Comparison of ENCODE assay signal across 20 cellular contexts in the genomic region with DNA sequence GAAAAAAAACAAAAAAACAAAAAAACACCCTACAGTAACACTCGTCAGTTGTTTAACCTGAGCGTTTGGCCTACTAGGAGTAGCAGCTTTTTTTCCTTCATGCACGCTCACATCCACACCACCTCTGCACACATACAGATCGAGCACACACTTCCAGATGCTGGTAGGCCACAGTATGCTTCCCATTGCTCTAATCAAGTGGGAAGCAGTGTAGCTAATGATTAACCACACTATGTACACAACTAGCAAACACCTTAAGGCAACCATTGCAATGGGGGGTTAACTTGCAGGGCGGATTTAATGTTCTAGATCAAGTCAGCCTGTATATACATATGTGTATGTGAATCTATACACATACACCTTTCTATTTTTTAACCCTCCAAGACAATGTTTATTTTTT.
A peak's percentile ranks its signal among the peaks of the same experiment; 100 is the strongest.
DNase-seq lines count a peak whose midpoint lies in the region; ATAC-seq, FAIRE-seq and TF ChIP-seq lines count a peak whose summit lies in the region.
"Had no signal": no experiment of that assay in that cellular context is flagged by ENCODE, and none has a peak within 500 bp of the region (broad histone marks: within the 10 kb centered on the region; RNA-seq: fewer than 3 reads in every experiment).

No MANE protein-coding gene starts in this region.

- H3K36me3 ChIP-seq in mammary epithelial cell (ENCODE audit: insufficient read depth, low read length) = peaks cover 63% of the 10 kb centered on the region
- H3K36me3 ChIP-seq in HepG2 (replicated peaks in 1 of 2; ENCODE audit: control insufficient read depth in 1 of 2, insufficient read depth in 2 of 2, low read length in 2 of 2) = peaks cover 8 to 47% of the 10 kb centered on the region in 2 experiments
- no peaks in the 10 kb centered on the region for H3K36me3 ChIP-seq in colonic mucosa
- H3K36me3 ChIP-seq in OCI-LY7 (ENCODE audit: insufficient read depth, low read length) = no peaks in the 10 kb centered on the region

- FAIRE-seq in HepG2 (lab: Jason Lieb, UNC) = peak; percentile 82
- FAIRE-seq: HTR-8/SVneo had no signal

- H3K9me3 Mint-ChIP-seq in MCF 10A (ENCODE audit: unreplicated experiment) = no peaks in the 10 kb centered on the region
- no peaks in the 10 kb centered on the region for H3K9me3 Mint-ChIP-seq in type B pancreatic cell

- H4K20me1 ChIP-seq in mammary epithelial cell (ENCODE audit: insufficient read depth, low read length) (no peaks in the 10 kb centered on the region), HepG2 (ENCODE audit: insufficient read depth, low read length) (no peaks in the 10 kb centered on the region), OCI-LY7 (ENCODE audit: insufficient read depth, low read length) (no peaks in the 10 kb centered on the region)
- H4K20me1 ChIP-seq: BLaER1 treated with 17β-estradiol and CSF1 and Interleukin-3, amounts not matched to agents 10 nM and 100 nM had no signal

- TF ChIP-seq EP300 in HepG2 (IDR thresholded peaks at IDR 0.05; ENCODE audit: low read depth in 2 of 2, low read length in 2 of 2) (no peak), HepG2 (CRISPR knock-in tag; IDR thresholded peaks at IDR 0.05; ENCODE audit: borderline replicate concordance) (no peak)

- no peak for TF ChIP-seq CTCF in MCF 10A (IDR thresholded peaks at IDR 0.05; ENCODE audit: unreplicated experiment)
- TF ChIP-seq CTCF in mammary epithelial cell (conservative IDR thresholded peaks at IDR 0.05 in 1 of 2, IDR thresholded peaks at IDR 0.05 in 1 of 2; ENCODE audit: extremely low read depth in 1 of 2, insufficient read depth in 1 of 2, low read depth in 1 of 2, low read length in 2 of 2) = no peak
- TF ChIP-seq CTCF in HepG2 (CRISPR knock-in tag; IDR thresholded peaks at IDR 0.05) = no peak
- no peak for TF ChIP-seq CTCF in type B pancreatic cell (conservative IDR thresholded peaks at IDR 0.05)
- no peak for TF ChIP-seq CTCF in colonic mucosa (IDR thresholded peaks at IDR 0.05)
- no peak for TF ChIP-seq CTCF in OCI-LY7 (conservative IDR thresholded peaks at IDR 0.05; ENCODE audit: low read length)

- intact Hi-C loops in MCF 10A (cut with micrococcal nuclease) = no loop called here
- intact Hi-C loops in mammary epithelial cell (cut with micrococcal nuclease) = no loop called here
- intact Hi-C loops in HepG2 (cut with micrococcal nuclease; ENCODE audit: unreplicated experiment) = loop anchor here (2.0 kb wide), 1 partner anchor 29 kb away; no protein-coding TSS in a partner anchor
- intact Hi-C loops in colonic mucosa (cut with DNase I) = no loop called here
- intact Hi-C loops in OCI-LY7 (cut with micrococcal nuclease; ENCODE audit: unreplicated experiment) = no loop called here

- H3K4me1 ChIP-seq in mammary epithelial cell (ENCODE audit: insufficient read depth, low read length) = no peaks in the 10 kb centered on the region
- peaks cover 79% of the 10 kb centered on the region for H3K4me1 ChIP-seq in HepG2 (ENCODE audit: insufficient read depth, low read length)
- no peaks in the 10 kb centered on the region for H3K4me1 ChIP-seq in colonic mucosa
- no peaks in the 10 kb centered on the region for H3K4me1 ChIP-seq in OCI-LY7 (ENCODE audit: insufficient read depth, low read length, poor library complexity, severe bottlenecking)
- H3K4me1 ChIP-seq: HAP-1 had no signal

- H3K4me3 ChIP-seq in mammary epithelial cell (replicated peaks in 1 of 3; ENCODE audit: insufficient read depth in 1 of 3, low read depth in 2 of 3, low read length in 3 of 3) (no peak overlapping the region), HepG2 (replicated peaks in 1 of 3; ENCODE audit: insufficient read depth in 1 of 3, low read depth in 2 of 3, low read length in 3 of 3) (no peak overlapping the region), colonic mucosa (no peak overlapping the region), OCI-LY7 (ENCODE audit: low read depth, low read length, poor library complexity, severe bottlenecking) (no peak overlapping the region)
- H3K4me3 ChIP-seq: BLaER1 treated with 17β-estradiol and CSF1 and Interleukin-3, amounts not matched to agents 10 nM and 100 nM; HAP-1; PC-9; SJSA1 had no signal

- H3K9me3 ChIP-seq in mammary epithelial cell (replicated peaks; ENCODE audit: insufficient read depth, low read length) = no peaks in the 10 kb centered on the region
- H3K9me3 ChIP-seq in HepG2 (ENCODE audit: low read length) = no peaks in the 10 kb centered on the region
- H3K9me3 ChIP-seq in colonic mucosa = no peaks in the 10 kb centered on the region
- H3K9me3 ChIP-seq in OCI-LY7 (ENCODE audit: low read length) = no peaks in the 10 kb centered on the region
- H3K9me3 ChIP-seq: BLaER1 treated with 17β-estradiol and CSF1 and Interleukin-3, amounts not matched to agents 10 nM and 100 nM; HAP-1; SJSA1 had no signal

- ATAC-seq in HepG2 = peak; percentile 70

- dilution Hi-C loops in mammary epithelial cell (cut with HindIII; ENCODE audit: low sequenced_read_pairs) = no loop called here

- H3K4me1 Mint-ChIP-seq in MCF 10A (ENCODE audit: insufficient read depth, unreplicated experiment) (peaks cover 21% of the 10 kb centered on the region), type B pancreatic cell (ENCODE audit: unreplicated experiment) (peaks cover 3% of the 10 kb centered on the region)

- BruUV-seq in MCF 10A (replicated peaks; lab: Mats Ljungman, UMichigan) (no TSS peak), mammary epithelial cell (replicated peaks; lab: Mats Ljungman, UMichigan) (no TSS peak), HepG2 (replicated peaks; lab: Mats Ljungman, UMichigan) (TSS peak; percentile 2), OCI-LY7 (replicated peaks; lab: Mats Ljungman, UMichigan) (no TSS peak)

- H3K9me2 ChIP-seq in OCI-LY7 (ENCODE audit: insufficient read depth, low read length) = no peaks in the 10 kb centered on the region

- peaks cover 88% of the 10 kb centered on the region for H3K36me3 Mint-ChIP-seq in MCF 10A (ENCODE audit: insufficient read depth, unreplicated experiment)
- peaks cover 8% of the 10 kb centered on the region for H3K36me3 Mint-ChIP-seq in type B pancreatic cell

- no peak for TF ChIP-seq RAD21 in HepG2 (CRISPR knock-in tag; IDR thresholded peaks at IDR 0.05)

- H3K27ac Mint-ChIP-seq in MCF 10A (ENCODE audit: low read depth, unreplicated experiment) (peak overlapping the region; percentile 87), type B pancreatic cell (no peak overlapping the region)

- no peak overlapping the region for H3K4me3 Mint-ChIP-seq in MCF 10A (ENCODE audit: unreplicated experiment)
- peak overlapping the region; percentile 6 for H3K4me3 Mint-ChIP-seq in type B pancreatic cell

- H3K79me2 ChIP-seq in mammary epithelial cell (ENCODE audit: insufficient read depth, low read length) = peaks cover 23% of the 10 kb centered on the region
- no peaks in the 10 kb centered on the region for H3K79me2 ChIP-seq in HepG2 (ENCODE audit: insufficient read depth, low read length)
- no peaks in the 10 kb centered on the region for H3K79me2 ChIP-seq in OCI-LY7 (ENCODE audit: insufficient read depth, low read depth, low read length)

- DNase-seq in MCF 10A (ENCODE audit: unreplicated experiment) (no peak), mammary epithelial cell (no peak), SW480 (ENCODE audit: low spot score) (peak; percentile 55), HepG2 (ENCODE audit: low spot score) (peak; percentile 74), type B pancreatic cell (ENCODE audit: extremely low spot score, unreplicated experiment) (no peak), colonic mucosa (no peak), pons (ENCODE audit: low spot score) (no peak), OCI-LY7 (ENCODE audit: low spot score) (no peak)
- DNase-seq: EL, MV-4-11, NCI-H1417, NCI-H1930, NCI-H446, NCI-H748 treated with DMSO at 0.1 percent for 48 hours, PC-9 had no signal

- no peak overlapping the region for H3K9ac ChIP-seq in mammary epithelial cell (ENCODE audit: insufficient read depth, low read length)
- H3K9ac ChIP-seq in HepG2 (ENCODE audit: insufficient read depth, low read depth, low read length) = no peak overlapping the region
- H3K9ac ChIP-seq in colonic mucosa (ENCODE audit: low read depth in 2 of 2, low read length in 2 of 2) = no peak overlapping the region
- H3K9ac ChIP-seq: BLaER1 treated with 17β-estradiol and CSF1 and Interleukin-3, amounts not matched to agents 10 nM and 100 nM had no signal

- H3K27me3 ChIP-seq in mammary epithelial cell (ENCODE audit: insufficient read depth, low read length) (no peaks in the 10 kb centered on the region), HepG2 (ENCODE audit: control insufficient read depth in 1 of 2, insufficient read depth in 2 of 2, low read length in 2 of 2) (no peaks in the 10 kb centered on the region), colonic mucosa (no peaks in the 10 kb centered on the region)
- H3K27me3 ChIP-seq: BLaER1 treated with 17β-estradiol and CSF1 and Interleukin-3, amounts not matched to agents 10 nM and 100 nM; SJSA1 had no signal

- H3K4me2 ChIP-seq in mammary epithelial cell (ENCODE audit: insufficient read depth, low read depth, low read length) (no peak overlapping the region), HepG2 (ENCODE audit: low read depth, low read length) (no peak overlapping the region), OCI-LY7 (ENCODE audit: low read length) (no peak overlapping the region)
- H3K4me2 ChIP-seq: BLaER1 treated with 17β-estradiol and CSF1 and Interleukin-3, amounts not matched to agents 10 nM and 100 nM; PC-9 had no signal

- in situ Hi-C loops in mammary epithelial cell (cut with MboI; ENCODE audit: low sequenced_read_pairs in 2 of 2) = no loop called here
- in situ Hi-C loops in HepG2 (cut with HindIII; ENCODE audit: extremely low pct_ligation_motif_present, low pct_unique_long_range_greater_than_20kb) = no loop called here

- POLR2A ChIA-PET in MCF 10A (lab: Yijun Ruan, JAX) = no interaction called here
- POLR2A ChIA-PET in HepG2 (lab: Yijun Ruan, JAX) = interaction anchor here (0.6 to 1.6 kb wide), 3 partner anchors 9 to 99 kb away, joined by 3 to 17 read pairs (median 7); no protein-coding TSS in a partner anchor
- POLR2A ChIA-PET in OCI-LY7 (lab: Charles Lee) = interaction anchor here (0.7 kb wide), 1 partner anchor 309 kb away, joined by 3 read pairs; no protein-coding TSS in a partner anchor

- H2AFZ ChIP-seq in mammary epithelial cell (ENCODE audit: low read depth, low read length) = no peak overlapping the region
- no peak overlapping the region for H2AFZ ChIP-seq in HepG2 (ENCODE audit: low read length)
- H2AFZ ChIP-seq in OCI-LY7 (ENCODE audit: low read length) = no peak overlapping the region
- H2AFZ ChIP-seq: PC-9 had no signal

- no peak overlapping the region for H3K27ac ChIP-seq in mammary epithelial cell (ENCODE audit: insufficient read depth, low read depth, low read length)
- no peak overlapping the region for H3K27ac ChIP-seq in HepG2 (ENCODE audit: extremely low read length, insufficient read depth, low read length)
- H3K27ac ChIP-seq in colonic mucosa = no peak overlapping the region
- H3K27ac ChIP-seq in OCI-LY7 (ENCODE audit: low read depth, low read length, poor library complexity, severe bottlenecking) = no peak overlapping the region
- H3K27ac ChIP-seq: BLaER1 treated with 17β-estradiol and CSF1 and Interleukin-3, amounts not matched to agents 10 nM and 100 nM; HL-60; PC-9; SJSA1 had no signal

- 97% methylated on average over 5 of the region's 5 CpGs for WGBS in mammary epithelial cell (ENCODE audit: low coverage, missing lambda C conversion rate)
- WGBS in HepG2 (ENCODE audit: low lambda C conversion rate) = 57% methylated on average over 5 of the region's 5 CpGs

- TF ChIP-seq POLR2A in HepG2 (IDR thresholded peaks at IDR 0.05; ENCODE audit: insufficient read depth in 1 of 2, low read depth in 2 of 2, low read length in 2 of 2) = 0 out of 4 replicates have a peak, but pooled peaks of 1 of the 2 experiments have one; percentile 17

- CTCF ChIA-PET in MCF 10A (lab: Yijun Ruan, JAX) = interaction anchor here (0.5 to 0.6 kb wide), 2 partner anchors 35 to 234 kb away, joined by 3 to 4 read pairs; no protein-coding TSS in a partner anchor
- CTCF ChIA-PET in mammary epithelial cell (lab: Charles Lee; ENCODE audit: low non-redundant PET) = no interaction called here
- CTCF ChIA-PET in HepG2 (lab: Yijun Ruan, JAX; ENCODE audit: low intra/inter-chr PET ratio, low total read pairs) = no interaction called here
- CTCF ChIA-PET in OCI-LY7 (lab: Charles Lee; ENCODE audit: unreplicated experiment) = no interaction called here

- no peaks in the 10 kb centered on the region for H3K27me3 Mint-ChIP-seq in MCF 10A (ENCODE audit: insufficient read depth, unreplicated experiment)
- H3K27me3 Mint-ChIP-seq in type B pancreatic cell = no peaks in the 10 kb centered on the region

Comparison
In these comparisons a context has a peak if more than half of its experiments do, and no peak if none do; other contexts are left out.
1. DNase-seq: peak in SW480 (single experiment) and HepG2 (single experiment); none in MCF 10A (single experiment), mammary epithelial cell (single experiment), type B pancreatic cell (single experiment), colonic mucosa (single experiment), pons (single experiment) and OCI-LY7 (single experiment).